ENCODE assay signal across 1 cellular context in the genomic region with DNA sequence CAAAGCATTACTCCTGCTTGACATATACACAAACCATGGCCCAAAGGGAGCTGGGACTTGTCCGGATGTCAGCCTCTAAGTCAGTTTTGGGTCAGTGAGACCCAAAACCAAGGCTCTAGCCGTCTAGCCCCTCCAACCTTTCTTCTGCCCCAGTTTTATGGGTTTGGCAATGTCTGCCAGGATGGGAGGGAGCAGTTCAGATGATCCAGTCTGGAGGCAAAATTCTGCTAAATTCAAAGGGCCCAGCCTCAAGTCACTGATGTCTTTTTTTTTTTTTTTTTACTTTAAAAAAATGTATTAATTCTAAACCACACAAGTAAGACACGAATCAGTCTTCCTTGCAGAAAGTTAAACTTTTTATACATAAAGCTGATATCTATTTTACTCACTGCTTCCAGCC.
TF ChIP-seq lines count a peak whose summit lies in the region.

No MANE protein-coding gene starts in this region.

TF ChIP-seq in GM12878, 131 proteins besides CTCF, POLR2A, EP300 and RAD21:
- TF ChIP-seq RCOR1 (conservative IDR thresholded peaks at IDR 0.05; ENCODE audit: low read depth, low read length) (no peak), ZNF384 (IDR thresholded peaks at IDR 0.05; ENCODE audit: borderline replicate concordance, low read depth, low read length) (peak; percentile 83)
